1 cellular context compared by ENCODE assay signal in genomic region chr2:47357475-47357874, GRCh38.
A peak's percentile ranks its signal among the peaks of the same experiment; 100 is the strongest.
TF ChIP-seq lines count a peak whose summit lies in the region.

No MANE protein-coding gene starts in this region.

TF ChIP-seq in H1, 55 proteins besides CTCF, POLR2A, EP300 and RAD21:
- no peak for TF ChIP-seq EZH2 (IDR thresholded peaks at IDR 0.05; ENCODE audit: low read depth, low read length, severe bottlenecking)
- no peak for TF ChIP-seq JUND (IDR thresholded peaks at IDR 0.05; ENCODE audit: low read length)
- no peak for TF ChIP-seq SP1 (IDR thresholded peaks at IDR 0.05; ENCODE audit: low read depth, low read length)
- no peak for TF ChIP-seq MAX (IDR thresholded peaks at IDR 0.05)
- no peak for TF ChIP-seq SAP30 (IDR thresholded peaks at IDR 0.05; ENCODE audit: insufficient read depth, insufficient replicate concordance, low read length)
- TF ChIP-seq NANOG (IDR thresholded peaks at IDR 0.05; ENCODE audit: insufficient read depth, low read depth, low read length, poor library complexity, severe bottlenecking) = no peak
- peak; percentile 81 for TF ChIP-seq TEAD4 (IDR thresholded peaks at IDR 0.05; ENCODE audit: low read depth, low read length)
TF ChIP-seq in H1: peak in this region for 1.
